ENCODE assay signal across 8 cellular contexts in the genomic region with DNA sequence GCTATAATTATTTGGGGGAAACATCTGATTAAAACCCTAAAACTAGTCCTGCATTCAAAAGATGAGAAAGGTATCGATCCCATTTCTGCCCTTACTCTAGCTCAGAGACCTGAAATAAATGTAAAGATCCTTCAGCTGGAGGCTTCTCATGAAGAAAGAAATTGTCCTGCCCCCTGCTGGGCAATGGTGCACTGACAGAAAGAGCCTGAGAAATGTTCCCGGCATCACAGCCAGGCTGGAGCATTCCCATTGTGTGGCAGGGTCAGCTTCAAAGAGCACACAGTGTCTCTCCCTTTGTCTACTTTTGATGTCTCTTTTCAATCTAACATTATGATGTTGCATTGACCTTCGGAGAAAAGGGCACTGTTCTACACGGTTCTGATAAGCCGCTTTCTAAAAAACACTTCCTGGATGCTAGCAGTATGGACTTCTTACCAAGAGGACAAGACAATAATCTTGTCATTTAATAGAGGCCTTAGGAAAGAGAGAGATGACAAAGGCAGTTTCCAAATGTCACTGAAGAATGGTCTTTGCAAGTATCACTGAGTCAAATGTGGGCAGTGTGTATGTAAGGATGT.
DNase-seq lines count a peak whose midpoint lies in the region; ATAC-seq and TF ChIP-seq lines count a peak whose summit lies in the region.

No MANE protein-coding gene starts in this region.

- no peak for TF ChIP-seq POLR2A in stomach (IDR thresholded peaks at IDR 0.05)

- no peak overlapping the region for H3K27ac ChIP-seq in stomach

- no peaks in the 10 kb centered on the region for H3K36me3 ChIP-seq in stomach

- no peak for ATAC-seq in GM18520 (IDR thresholded peaks at IDR 0.05; ENCODE audit: unreplicated experiment)

- H3K9me3 ChIP-seq in stomach: no peaks in the 10 kb centered on the region

- TF ChIP-seq CTCF in stomach (IDR thresholded peaks at IDR 0.05): peak in 5 of 7 experiments; percentile 24 to 55 (median 41)

- 55 to 69% (median 61%) methylated on average over 5 of the region's 5 CpGs for WGBS in stomach, 5 donors

- peaks cover 0 to 1% (median 0%) of the 10 kb centered on the region in 4 donors for H3K4me1 ChIP-seq in stomach

- intact Hi-C loops in stomach (cut with DNase I; ENCODE audit: low total_unique reads): no loop called here

- no peak overlapping the region for H3K4me3 ChIP-seq in stomach

- no peak for TF ChIP-seq EP300 in stomach (IDR thresholded peaks at IDR 0.05)

- H3K27me3 ChIP-seq in stomach: no peaks in the 10 kb centered on the region

- peak; percentile 7 to 52 for DNase-seq in NCI-H524 (lab: John Stamatoyannopoulos, UW)
- DNase-seq in NCI-H524 treated with DMSO at 0.1 percent for 48 hours (lab: John Stamatoyannopoulos, UW): no peak
- peak; percentile 28 for DNase-seq in HK-2 (ENCODE audit: unreplicated experiment)
- DNase-seq in amygdala (lab: John Stamatoyannopoulos, UW): peak in 49 of 56 donors; percentile 3 to 86 (median 53)
- peak in 45 of 51 donors; percentile 2 to 82 (median 45) for DNase-seq in hypothalamus (lab: John Stamatoyannopoulos, UW)
- DNase-seq in stomach: peak; percentile 40
- DNase-seq in LoVo (ENCODE audit: low spot score): no peak

Comparison
In these comparisons a context has a peak if more than half of its experiments do, and no peak if none do; other contexts are left out.
1. DNase-seq: peak in NCI-H524 (2 of 2), HK-2 (single experiment), amygdala (49 of 56), hypothalamus (45 of 51) and stomach (single experiment); none in NCI-H524 treated with DMSO at 0.1 percent for 48 hours (single experiment) and LoVo (single experiment).